Comparison of ENCODE assay signal across 5 cellular contexts in the genomic region with DNA sequence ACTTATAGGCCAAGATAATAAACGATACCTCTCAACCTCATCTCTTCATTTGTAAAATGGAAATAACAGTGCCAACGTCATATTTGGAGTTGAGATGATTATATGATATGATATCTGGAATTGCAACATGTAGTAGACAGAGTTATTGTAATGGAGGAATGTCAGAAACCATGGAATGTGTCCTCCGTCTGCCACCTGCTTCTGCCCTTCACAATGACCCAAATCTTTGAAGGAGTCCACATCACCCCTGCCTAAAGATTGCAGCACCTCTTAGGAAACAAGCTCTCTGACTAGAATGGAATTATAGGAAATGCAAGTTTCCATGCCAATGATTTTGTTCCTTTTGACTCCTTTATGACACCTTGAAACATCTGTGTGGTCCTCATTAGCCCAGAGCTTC. TPM values are rescaled to one million over a fixed set of nuclear protein-coding genes. Genes with fewer than 3 reads are reported as not detected.
"Had no signal": no experiment of that assay in that cellular context is flagged by ENCODE, and none has a peak within 500 bp of the region (broad histone marks: within the 10 kb centered on the region; RNA-seq: fewer than 3 reads in every experiment).

No MANE protein-coding gene starts in this region.

- ATAC-seq: HepG2, K562 had no signal

- H3K4me3 ChIP-seq: K562 had no signal

- DNase-seq: IMR-90, KBM-7 had no signal

- H3K27ac ChIP-seq: HL-60 had no signal

RNA-seq across cellular contexts. Expression of a gene that starts 14.9 kb away (rescaled TPM):
- total RNA-seq: HepG2 had no signal
- polyA plus RNA-seq: HepG2 had no signal
